2 cellular contexts compared by ENCODE assay signal in the genomic region with DNA sequence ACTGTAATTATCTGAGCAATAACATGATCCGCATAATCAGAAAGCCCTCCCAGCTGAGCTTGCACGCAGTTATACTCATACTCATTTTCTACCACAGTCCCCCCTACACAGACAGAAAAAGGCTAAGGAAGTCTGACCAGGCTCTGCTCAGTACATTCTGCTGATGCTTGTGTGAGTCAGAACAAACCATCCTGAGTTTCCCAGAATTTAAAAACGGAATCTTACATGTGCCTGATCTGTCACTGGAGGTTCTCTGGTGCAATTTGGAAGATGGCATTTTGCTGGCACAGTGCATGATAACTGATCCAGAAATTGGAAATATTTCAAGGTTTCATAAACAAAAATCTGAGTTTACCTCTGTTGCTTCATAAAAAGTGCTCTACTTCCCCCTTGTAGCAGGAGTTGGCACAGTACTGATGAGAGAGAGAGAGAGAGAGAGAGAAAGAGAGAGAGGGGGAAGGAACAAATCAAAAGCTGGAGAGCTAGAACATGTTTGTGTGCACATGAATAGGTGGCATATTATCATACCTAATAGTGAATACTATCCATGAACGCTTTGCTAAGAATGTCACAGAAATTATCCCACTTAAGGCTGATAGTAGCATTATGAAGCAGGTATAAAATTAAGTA.
TF ChIP-seq lines count a peak whose summit lies in the region.

No MANE protein-coding gene starts in this region.

TF ChIP-seq in SK-N-SH, 30 proteins besides CTCF, POLR2A, EP300 and RAD21:
- no peak for TF ChIP-seq CHD2 (IDR thresholded peaks at IDR 0.05; ENCODE audit: low read length, partially characterized antibody)
- TF ChIP-seq TCF12 (IDR thresholded peaks at IDR 0.05), result peak; percentile 58
- TF ChIP-seq, protein P1, sequence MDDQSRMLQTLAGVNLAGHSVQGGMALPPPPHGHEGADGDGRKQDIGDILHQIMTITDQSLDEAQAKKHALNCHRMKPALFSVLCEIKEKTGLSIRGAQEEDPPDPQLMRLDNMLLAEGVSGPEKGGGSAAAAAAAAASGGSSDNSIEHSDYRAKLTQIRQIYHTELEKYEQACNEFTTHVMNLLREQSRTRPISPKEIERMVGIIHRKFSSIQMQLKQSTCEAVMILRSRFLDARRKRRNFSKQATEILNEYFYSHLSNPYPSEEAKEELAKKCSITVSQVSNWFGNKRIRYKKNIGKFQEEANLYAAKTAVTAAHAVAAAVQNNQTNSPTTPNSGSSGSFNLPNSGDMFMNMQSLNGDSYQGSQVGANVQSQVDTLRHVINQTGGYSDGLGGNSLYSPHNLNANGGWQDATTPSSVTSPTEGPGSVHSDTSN (IDR thresholded peaks at IDR 0.05), result peak; percentile 49; the same call in 1 of the 2 replicates
- TF ChIP-seq JUND (IDR thresholded peaks at IDR 0.05), result peak; percentile 10; the same call in 1 of the 2 replicates
- TF ChIP-seq, protein P2, sequence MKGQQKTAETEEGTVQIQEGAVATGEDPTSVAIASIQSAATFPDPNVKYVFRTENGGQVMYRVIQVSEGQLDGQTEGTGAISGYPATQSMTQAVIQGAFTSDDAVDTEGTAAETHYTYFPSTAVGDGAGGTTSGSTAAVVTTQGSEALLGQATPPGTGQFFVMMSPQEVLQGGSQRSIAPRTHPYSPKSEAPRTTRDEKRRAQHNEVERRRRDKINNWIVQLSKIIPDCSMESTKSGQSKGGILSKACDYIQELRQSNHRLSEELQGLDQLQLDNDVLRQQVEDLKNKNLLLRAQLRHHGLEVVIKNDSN (IDR thresholded peaks at IDR 0.05; ENCODE audit: borderline replicate concordance, low read depth), result no peak
- TF ChIP-seq SMC3 (IDR thresholded peaks at IDR 0.05; ENCODE audit: low read depth, low read length), result no peak
- no peak for TF ChIP-seq EZH2phosphoT487 (IDR thresholded peaks at IDR 0.05; ENCODE audit: borderline replicate concordance, low read depth)
- peak; percentile 35; the same call in 1 of the 2 replicates for TF ChIP-seq NFIC (IDR thresholded peaks at IDR 0.05; ENCODE audit: borderline replicate concordance)
- TF ChIP-seq FOSL2 (IDR thresholded peaks at IDR 0.05; ENCODE audit: borderline replicate concordance, low read depth), result peak; percentile 49; the same call in 1 of the 2 replicates
- TF ChIP-seq NRF1 (IDR thresholded peaks at IDR 0.05; ENCODE audit: low read depth, low read length), result no peak
- no peak for TF ChIP-seq ELF1 (IDR thresholded peaks at IDR 0.05)
- peak; percentile 42; the same call in 1 of the 2 replicates for TF ChIP-seq MAX (IDR thresholded peaks at IDR 0.05; ENCODE audit: low read depth)
- TF ChIP-seq FOXM1 (IDR thresholded peaks at IDR 0.05; ENCODE audit: low read depth), result no peak
- TF ChIP-seq GABPA (IDR thresholded peaks at IDR 0.05; ENCODE audit: low read depth), result no peak

TF ChIP-seq in HepG2, 621 proteins besides CTCF, POLR2A, EP300 and RAD21:
- TF ChIP-seq ZNF460 (CRISPR knock-in tag; IDR thresholded peaks at IDR 0.05; ENCODE audit: borderline replicate concordance) (no peak), FIP1L1 (IDR thresholded peaks at IDR 0.05; ENCODE audit: borderline replicate concordance, insufficient read depth, low read depth, low read length) (no peak), ZNF10 (CRISPR knock-in tag; IDR thresholded peaks at IDR 0.05; ENCODE audit: borderline replicate concordance, low read depth) (no peak), MAFG (CRISPR knock-in tag; IDR thresholded peaks at IDR 0.05) (no peak), ONECUT2 (CRISPR knock-in tag; IDR thresholded peaks at IDR 0.05) (no peak), FOXJ3 (CRISPR knock-in tag; IDR thresholded peaks at IDR 0.05; ENCODE audit: borderline replicate concordance) (no peak), ZNF546 (CRISPR knock-in tag; conservative IDR thresholded peaks at IDR 0.05) (no peak), CREM (IDR thresholded peaks at IDR 0.05) (no peak), CREM (CRISPR knock-in tag; IDR thresholded peaks at IDR 0.05) (no peak), NFIB (CRISPR knock-in tag; IDR thresholded peaks at IDR 0.05; ENCODE audit: borderline replicate concordance) (no peak)
- TF ChIP-seq, protein P3, sequence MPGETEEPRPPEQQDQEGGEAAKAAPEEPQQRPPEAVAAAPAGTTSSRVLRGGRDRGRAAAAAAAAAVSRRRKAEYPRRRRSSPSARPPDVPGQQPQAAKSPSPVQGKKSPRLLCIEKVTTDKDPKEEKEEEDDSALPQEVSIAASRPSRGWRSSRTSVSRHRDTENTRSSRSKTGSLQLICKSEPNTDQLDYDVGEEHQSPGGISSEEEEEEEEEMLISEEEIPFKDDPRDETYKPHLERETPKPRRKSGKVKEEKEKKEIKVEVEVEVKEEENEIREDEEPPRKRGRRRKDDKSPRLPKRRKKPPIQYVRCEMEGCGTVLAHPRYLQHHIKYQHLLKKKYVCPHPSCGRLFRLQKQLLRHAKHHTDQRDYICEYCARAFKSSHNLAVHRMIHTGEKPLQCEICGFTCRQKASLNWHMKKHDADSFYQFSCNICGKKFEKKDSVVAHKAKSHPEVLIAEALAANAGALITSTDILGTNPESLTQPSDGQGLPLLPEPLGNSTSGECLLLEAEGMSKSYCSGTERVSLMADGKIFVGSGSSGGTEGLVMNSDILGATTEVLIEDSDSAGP (CRISPR knock-in tag; IDR thresholded peaks at IDR 0.05; ENCODE audit: borderline replicate concordance), result no peak
- TF ChIP-seq, protein P4, sequence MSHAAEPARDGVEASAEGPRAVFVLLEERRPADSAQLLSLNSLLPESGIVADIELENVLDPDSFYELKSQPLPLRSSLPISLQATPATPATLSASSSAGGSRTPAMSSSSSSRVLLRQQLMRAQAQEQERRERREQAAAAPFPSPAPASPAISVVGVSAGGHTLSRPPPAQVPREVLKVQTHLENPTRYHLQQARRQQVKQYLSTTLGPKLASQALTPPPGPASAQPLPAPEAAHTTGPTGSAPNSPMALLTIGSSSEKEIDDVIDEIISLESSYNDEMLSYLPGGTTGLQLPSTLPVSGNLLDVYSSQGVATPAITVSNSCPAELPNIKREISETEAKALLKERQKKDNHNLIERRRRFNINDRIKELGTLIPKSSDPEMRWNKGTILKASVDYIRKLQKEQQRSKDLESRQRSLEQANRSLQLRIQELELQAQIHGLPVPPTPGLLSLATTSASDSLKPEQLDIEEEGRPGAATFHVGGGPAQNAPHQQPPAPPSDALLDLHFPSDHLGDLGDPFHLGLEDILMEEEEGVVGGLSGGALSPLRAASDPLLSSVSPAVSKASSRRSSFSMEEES (CRISPR knock-in tag; IDR thresholded peaks at IDR 0.05), result no peak
